ENCODE assay signal across 1 cellular context in genomic region chr1:154236855-154237254, GRCh38.
TF ChIP-seq lines count a peak whose summit lies in the region.

No MANE protein-coding gene starts in this region.

TF ChIP-seq in HepG2, 621 proteins besides CTCF, POLR2A, EP300 and RAD21:
- TF ChIP-seq ZIK1 (CRISPR knock-in tag; IDR thresholded peaks at IDR 0.05; ENCODE audit: borderline replicate concordance, low read depth) (no peak), ZNF484 (CRISPR knock-in tag; IDR thresholded peaks at IDR 0.05; ENCODE audit: borderline replicate concordance, low read depth) (no peak), ZSCAN5A (CRISPR knock-in tag; IDR thresholded peaks at IDR 0.05; ENCODE audit: borderline replicate concordance) (no peak), KDM5B (CRISPR knock-in tag; IDR thresholded peaks at IDR 0.05; ENCODE audit: borderline replicate concordance) (no peak), BCL6 (CRISPR knock-in tag; IDR thresholded peaks at IDR 0.05) (no peak), SIN3A (IDR thresholded peaks at IDR 0.05; ENCODE audit: borderline replicate concordance, low read depth, low read length) (no peak), ZNF761 (CRISPR knock-in tag; conservative IDR thresholded peaks at IDR 0.05) (no peak), ZNF549 (CRISPR knock-in tag; IDR thresholded peaks at IDR 0.05) (no peak), ZSCAN20 (CRISPR knock-in tag; IDR thresholded peaks at IDR 0.05; ENCODE audit: borderline replicate concordance) (no peak), ZEB1 (IDR thresholded peaks at IDR 0.05; ENCODE audit: insufficient replicate concordance, low read depth) (no peak), ZNF264 (CRISPR knock-in tag; IDR thresholded peaks at IDR 0.05) (0 out of 2 replicates have a peak, but pooled peaks have one; percentile 12), ZSCAN29 (CRISPR knock-in tag; conservative IDR thresholded peaks at IDR 0.05) (no peak), ZFP1 (CRISPR knock-in tag; IDR thresholded peaks at IDR 0.05) (0 out of 2 replicates have a peak, but pooled peaks have one; percentile 1), ZNF407 (CRISPR knock-in tag; IDR thresholded peaks at IDR 0.05; ENCODE audit: not compliant biosample characterization) (no peak), ZNF280B (CRISPR knock-in tag; IDR thresholded peaks at IDR 0.05; ENCODE audit: borderline replicate concordance) (no peak), TBL1XR1 (IDR thresholded peaks at IDR 0.05; ENCODE audit: borderline replicate concordance, low read length, partially characterized antibody) (no peak)
- TF ChIP-seq, protein P1, sequence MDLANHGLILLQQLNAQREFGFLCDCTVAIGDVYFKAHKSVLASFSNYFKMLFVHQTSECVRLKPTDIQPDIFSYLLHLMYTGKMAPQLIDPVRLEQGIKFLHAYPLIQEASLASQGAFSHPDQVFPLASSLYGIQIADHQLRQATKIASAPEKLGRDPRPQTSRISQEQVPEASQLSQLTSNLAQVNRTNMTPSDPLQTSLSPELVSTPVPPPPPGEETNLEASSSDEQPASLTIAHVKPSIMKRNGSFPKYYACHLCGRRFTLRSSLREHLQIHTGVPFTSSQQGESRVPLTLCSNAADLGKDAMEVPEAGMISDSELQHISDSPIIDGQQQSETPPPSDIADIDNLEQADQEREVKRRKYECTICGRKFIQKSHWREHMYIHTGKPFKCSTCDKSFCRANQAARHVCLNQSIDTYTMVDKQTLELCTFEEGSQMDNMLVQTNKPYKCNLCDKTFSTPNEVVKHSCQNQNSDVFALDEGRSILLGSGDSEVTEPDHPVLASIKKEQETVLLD (CRISPR knock-in tag; IDR thresholded peaks at IDR 0.05; ENCODE audit: low read depth), result no peak
